8 cellular contexts compared by ENCODE assay signal in the genomic region with DNA sequence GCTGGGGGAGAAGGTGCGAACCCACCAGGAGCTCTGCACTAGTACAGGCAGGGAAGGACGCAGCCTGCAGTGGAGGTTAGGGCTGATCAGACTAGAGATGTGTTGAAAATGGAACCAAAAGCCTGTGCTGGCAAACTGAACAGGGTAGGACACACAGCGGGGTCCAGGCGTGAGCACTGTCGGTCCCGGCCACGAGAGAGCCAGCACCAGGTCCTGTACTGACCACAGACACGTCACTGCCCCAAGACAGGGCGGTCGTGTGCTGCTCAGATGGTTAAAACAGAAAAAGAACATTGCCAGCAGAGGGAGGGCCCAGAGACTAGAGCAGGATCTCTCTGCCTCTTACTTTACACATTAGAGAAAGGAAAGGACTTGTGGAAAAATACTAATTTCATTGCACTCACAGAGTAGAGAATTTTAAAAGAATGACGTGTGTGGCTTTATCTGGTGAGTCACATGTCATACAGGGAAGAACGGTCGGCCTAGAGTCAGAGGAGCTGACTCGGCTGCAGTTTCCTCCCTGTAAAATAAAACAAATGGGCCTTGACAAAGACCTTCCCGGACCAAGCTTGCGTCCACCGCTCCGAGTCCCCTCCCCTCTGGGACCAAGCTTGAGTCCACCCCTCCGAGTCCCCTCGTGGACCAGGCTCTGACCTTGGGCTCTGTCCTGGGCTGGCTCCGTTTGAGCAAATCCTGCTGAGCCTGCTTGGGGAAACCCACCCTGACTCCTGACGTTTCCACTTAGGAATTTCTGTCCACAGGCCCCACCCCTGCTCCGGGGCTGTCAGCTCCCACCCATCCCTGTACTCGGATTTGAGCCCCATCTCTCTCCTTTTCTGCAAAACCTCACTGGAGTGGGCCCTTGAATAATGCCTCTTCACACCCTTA. TPM values are rescaled to one million over a fixed set of nuclear protein-coding genes. Genes with fewer than 3 reads are reported as not detected.
DNase-seq lines count a peak whose midpoint lies in the region; ATAC-seq lines count a peak whose summit lies in the region.

No MANE protein-coding gene starts in this region.

- H3K4me3 Mint-ChIP-seq in activated naive CD8-positive, alpha-beta T cell treated with anti-CD3 and anti-CD28 coated beads, Interleukin-2, amount 50 U/mL, for 24 hours = peak overlapping the region; percentile 71

- H3K4me1 Mint-ChIP-seq in activated naive CD8-positive, alpha-beta T cell treated with anti-CD3 and anti-CD28 coated beads, Interleukin-2, amount 50 U/mL, for 24 hours = peaks cover 3% of the 10 kb centered on the region

- H3K27me3 Mint-ChIP-seq in activated naive CD8-positive, alpha-beta T cell treated with anti-CD3 and anti-CD28 coated beads, Interleukin-2, amount 50 U/mL, for 24 hours = no peaks in the 10 kb centered on the region

- peaks cover 7% of the 10 kb centered on the region for H3K36me3 Mint-ChIP-seq in activated naive CD8-positive, alpha-beta T cell treated with anti-CD3 and anti-CD28 coated beads, Interleukin-2, amount 50 U/mL, for 24 hours (ENCODE audit: low read depth)

- H3K27ac Mint-ChIP-seq in activated naive CD8-positive, alpha-beta T cell treated with anti-CD3 and anti-CD28 coated beads, Interleukin-2, amount 50 U/mL, for 24 hours = peak overlapping the region; percentile 86

- no peaks in the 10 kb centered on the region for H3K9me3 Mint-ChIP-seq in activated naive CD8-positive, alpha-beta T cell treated with anti-CD3 and anti-CD28 coated beads, Interleukin-2, amount 50 U/mL, for 24 hours

- peak; percentile 60 for DNase-seq in COLO829 (ENCODE audit: low spot score)
- DNase-seq in HK-2 (ENCODE audit: unreplicated experiment) = peak; percentile 78
- DNase-seq in activated naive CD8-positive, alpha-beta T cell treated with anti-CD3 and anti-CD28 coated beads, Interleukin-2, amount 50 U/mL, for 24 hours = no peak
- peak; percentile 81 for DNase-seq in left cardiac atrium
- peak; percentile 29 for DNase-seq in putamen (ENCODE audit: low spot score)
- DNase-seq in cerebellar nuclear complex (lab: John Stamatoyannopoulos, UW) = no peak

- ATAC-seq in activated naive CD8-positive, alpha-beta T cell treated with anti-CD3 and anti-CD28 coated beads, Interleukin-2, amount 50 U/mL, for 24 hours = peak; percentile 34
- ATAC-seq in left cardiac atrium (peak; percentile 75 to 87), HG03025 (IDR thresholded peaks at IDR 0.05; ENCODE audit: low FRiP score, unreplicated experiment) (no peak), HG02973 (IDR thresholded peaks at IDR 0.05; ENCODE audit: unreplicated experiment) (no peak)

- intact Hi-C loops in left cardiac atrium (cut with DNase I) = no loop called here

RNA-seq across cellular contexts. Expression of gene ADI1, which starts 16.7 kb away (rescaled TPM):
- total RNA-seq in left cardiac atrium = 100 to 1,000 TPM; 102 to 128 TPM

RNA-seq across cellular contexts. Expression of gene RNASEH1, which starts 22.1 kb away (rescaled TPM):
- 10 to 100 TPM; 17.3 to 22.2 TPM for total RNA-seq in left cardiac atrium

RNA-seq across cellular contexts. Expression of gene RPS7, which starts 39.0 kb away (rescaled TPM):
- total RNA-seq in left cardiac atrium = 100 to 1,000 TPM; 765 to 811 TPM

RNA-seq across cellular contexts. Expression of gene COLEC11, which starts 58.9 kb away (rescaled TPM):
- 10 to 100 TPM in 1 of 2 donors, 1 to 10 TPM in 1; 3.3 to 25.0 TPM for total RNA-seq in left cardiac atrium

Comparison
In these comparisons a context has a peak if more than half of its experiments do, and no peak if none do; other contexts are left out.
1. DNase-seq: peak in COLO829 (single experiment), HK-2 (single experiment), left cardiac atrium (single experiment) and putamen (single experiment); none in activated naive CD8-positive, alpha-beta T cell treated with anti-CD3 and anti-CD28 coated beads, Interleukin-2, amount 50 U/mL, for 24 hours (single experiment) and cerebellar nuclear complex (0 of 2).
2. ATAC-seq: peak in activated naive CD8-positive, alpha-beta T cell treated with anti-CD3 and anti-CD28 coated beads, Interleukin-2, amount 50 U/mL, for 24 hours (single experiment) and left cardiac atrium (2 of 2); none in HG03025 (single experiment) and HG02973 (single experiment).